17 cellular contexts compared by ENCODE assay signal in the genomic region with DNA sequence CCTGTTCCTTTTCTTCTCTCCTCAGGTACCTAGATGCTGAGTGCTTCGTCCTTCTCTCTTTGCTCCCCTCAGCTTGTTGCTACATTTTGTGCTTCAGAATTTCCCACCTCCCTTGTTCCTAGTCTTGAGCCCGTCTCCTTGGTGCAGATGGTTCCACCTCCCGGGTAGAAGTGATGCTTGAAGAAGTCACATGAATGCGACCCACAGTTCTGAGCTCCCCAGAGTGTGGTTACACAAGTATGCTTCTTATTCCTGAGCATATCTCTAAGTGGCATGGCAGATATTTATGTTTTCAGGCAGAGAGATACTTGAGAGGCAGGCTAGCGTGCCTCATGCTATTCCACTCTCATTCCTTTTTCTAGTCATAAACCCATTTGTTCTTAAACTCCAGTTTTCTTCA. TPM values are rescaled to one million over a fixed set of nuclear protein-coding genes. Genes with fewer than 3 reads are reported as not detected.
DNase-seq lines count a peak whose midpoint lies in the region; ATAC-seq, FAIRE-seq and TF ChIP-seq lines count a peak whose summit lies in the region.
"Had no signal": no experiment of that assay in that cellular context is flagged by ENCODE, and none has a peak within 500 bp of the region (broad histone marks: within the 10 kb centered on the region; RNA-seq: fewer than 3 reads in every experiment).

No MANE protein-coding gene starts in this region.

- H3K9me3 ChIP-seq in CD4-positive, CD25-positive, alpha-beta regulatory T cell (ENCODE audit: control insufficient read depth in 2 of 2, low read length in 2 of 2), result no peaks in the 10 kb centered on the region
- H3K9me3 ChIP-seq: left ventricle myocardium inferior, spleen had no signal

- peaks cover 6% of the 10 kb centered on the region for H3K36me3 ChIP-seq in CD4-positive, CD25-positive, alpha-beta regulatory T cell (ENCODE audit: control insufficient read depth, insufficient read depth, low read length)

- TF ChIP-seq CTCF in progenitor cell of endocrine pancreas (IDR thresholded peaks at IDR 0.05; ENCODE audit: unreplicated experiment), result no peak

- no peak for ATAC-seq in CD4-positive, CD25-positive, alpha-beta regulatory T cell (ENCODE audit: low read depth in 2 of 2)
- ATAC-seq: GM23338 had no signal

- H3K4me1 ChIP-seq in CD4-positive, CD25-positive, alpha-beta regulatory T cell (ENCODE audit: control insufficient read depth, insufficient read depth, low read length, poor library complexity, severe bottlenecking), result no peaks in the 10 kb centered on the region
- H3K4me1 ChIP-seq: left ventricle myocardium inferior, spleen had no signal

- H3K27ac Mint-ChIP-seq in CD4-positive, CD25-positive, alpha-beta regulatory T cell, result peak overlapping the region; percentile 4 to 29 (median 16)
- H3K27ac Mint-ChIP-seq in progenitor cell of endocrine pancreas, result no peak overlapping the region
- H3K27ac Mint-ChIP-seq: activated naive CD4-positive, alpha-beta T cell treated with anti-CD3 and anti-CD28 coated beads, Interleukin-2, amount 50 U/mL, for 24 hours had no signal

- no peak for TF ChIP-seq POLR2A in GM12891 (IDR thresholded peaks at IDR 0.05; ENCODE audit: low read depth, low read length)

- no peak for FAIRE-seq in GM12891 (lab: Jason Lieb, UNC)
- FAIRE-seq: frontal cortex had no signal

- DNase-seq in CD4-positive, CD25-positive, alpha-beta regulatory T cell, result no peak
- DNase-seq in NCI-H187 treated with DMSO at 0.1 percent for 48 hours (lab: John Stamatoyannopoulos, UW), result peak; percentile 7
- peak; percentile 43 for DNase-seq in glomerular visceral epithelial cell (ENCODE audit: extremely low spot score)
- DNase-seq in renal cortical epithelial cell (ENCODE audit: low read depth), result peak; percentile 49
- DNase-seq in GM12891 (ENCODE audit: insufficient read length, low spot score), result no peak
- no peak for DNase-seq in NOMO-1 (lab: John Stamatoyannopoulos, UW; ENCODE audit: unreplicated experiment in 2 of 2)
- DNase-seq in mesenteric fat pad (ENCODE audit: low spot score), result no peak
- no peak for DNase-seq in progenitor cell of endocrine pancreas (ENCODE audit: low spot score, unreplicated experiment)
- DNase-seq: activated T-cell treated with anti-CD3 and anti-CD28 coated beads for 4 hours; left ventricle myocardium inferior; NCI-H1417 treated with DMSO at 0.1 percent for 48 hours; NK-92 treated with Interleukin-12 subunit alpha and Interleukin-12 subunit beta, amount 100 ng/mL, for 24 hours; spleen; SW 1271 had no signal

- no peaks in the 10 kb centered on the region for H3K27me3 Mint-ChIP-seq in CD4-positive, CD25-positive, alpha-beta regulatory T cell
- no peaks in the 10 kb centered on the region for H3K27me3 Mint-ChIP-seq in progenitor cell of endocrine pancreas
- H3K27me3 Mint-ChIP-seq: activated naive CD4-positive, alpha-beta T cell treated with anti-CD3 and anti-CD28 coated beads, Interleukin-2, amount 50 U/mL, for 24 hours had no signal

- no peak overlapping the region for H3K4me3 Mint-ChIP-seq in CD4-positive, CD25-positive, alpha-beta regulatory T cell
- H3K4me3 Mint-ChIP-seq in progenitor cell of endocrine pancreas (ENCODE audit: low read depth), result no peak overlapping the region
- H3K4me3 Mint-ChIP-seq: activated naive CD4-positive, alpha-beta T cell treated with anti-CD3 and anti-CD28 coated beads, Interleukin-2, amount 50 U/mL, for 24 hours; GM23338 had no signal

- no peaks in the 10 kb centered on the region for H3K27me3 ChIP-seq in CD4-positive, CD25-positive, alpha-beta regulatory T cell (ENCODE audit: control insufficient read depth, insufficient read depth, low read length)
- H3K27me3 ChIP-seq: spleen had no signal

- no peaks in the 10 kb centered on the region for H3K9me3 Mint-ChIP-seq in CD4-positive, CD25-positive, alpha-beta regulatory T cell
- H3K9me3 Mint-ChIP-seq in progenitor cell of endocrine pancreas (ENCODE audit: low read depth), result no peaks in the 10 kb centered on the region
- H3K9me3 Mint-ChIP-seq: activated naive CD4-positive, alpha-beta T cell treated with anti-CD3 and anti-CD28 coated beads, Interleukin-2, amount 50 U/mL, for 24 hours; GM23338 had no signal

- no peak overlapping the region for H3K4me3 ChIP-seq in CD4-positive, CD25-positive, alpha-beta regulatory T cell (ENCODE audit: low read depth, low read length)
- H3K4me3 ChIP-seq: GM23338, left ventricle myocardium inferior, spleen had no signal

- peaks cover 11% of the 10 kb centered on the region for H3K36me3 Mint-ChIP-seq in CD4-positive, CD25-positive, alpha-beta regulatory T cell
- H3K36me3 Mint-ChIP-seq in progenitor cell of endocrine pancreas (ENCODE audit: insufficient read depth), result no peaks in the 10 kb centered on the region

- no peak overlapping the region for H3K27ac ChIP-seq in CD4-positive, CD25-positive, alpha-beta regulatory T cell (ENCODE audit: insufficient read depth, low read length, poor library complexity, severe bottlenecking)
- H3K27ac ChIP-seq: left ventricle myocardium inferior, spleen had no signal

- peaks cover 9 to 28% (median 17%) of the 10 kb centered on the region in 4 donors for H3K4me1 Mint-ChIP-seq in CD4-positive, CD25-positive, alpha-beta regulatory T cell
- H3K4me1 Mint-ChIP-seq in progenitor cell of endocrine pancreas (ENCODE audit: low read depth), result no peaks in the 10 kb centered on the region

TF ChIP-seq in GM12891, 5 proteins besides CTCF, POLR2A, EP300 and RAD21:
- no peak for TF ChIP-seq POU2F2 (IDR thresholded peaks at IDR 0.05; ENCODE audit: low read depth, low read length)
- TF ChIP-seq PAX5 (IDR thresholded peaks at IDR 0.05; ENCODE audit: insufficient read depth, low read length, severe bottlenecking), result no peak
- TF ChIP-seq TAF1 (IDR thresholded peaks at IDR 0.05; ENCODE audit: low read depth, low read length), result no peak
- no peak for TF ChIP-seq SPI1 (IDR thresholded peaks at IDR 0.05; ENCODE audit: low read depth, low read length)
- TF ChIP-seq POLR2AphosphoS5 (IDR thresholded peaks at IDR 0.05; ENCODE audit: low read depth, low read length), result no peak
TF ChIP-seq in GM12891: peak in this region for 0.

RNA-seq across cellular contexts. Expression of gene INPP5F, which starts 34.0 kb away (rescaled TPM):
- total RNA-seq in CD4-positive, CD25-positive, alpha-beta regulatory T cell, result 22.1 TPM
- 10 to 100 TPM; 10.4 to 14.3 (median 10.9) TPM for polyA plus RNA-seq in CD4-positive, CD25-positive, alpha-beta regulatory T cell
- total RNA-seq in renal cortical epithelial cell (19.3 and 24.4 TPM in 2 replicates), mesenteric fat pad (16.6 TPM), progenitor cell of endocrine pancreas (46.1 and 47.0 TPM in 2 replicates)
- polyA plus RNA-seq in GM12891 (2012; ENCODE audit: low read depth, missing spikeins), result 8.2 TPM

Comparison
In these comparisons a context has a peak if more than half of its experiments do, and no peak if none do; other contexts are left out.
1. DNase-seq: peak in NCI-H187 treated with DMSO at 0.1 percent for 48 hours (single experiment), glomerular visceral epithelial cell (single experiment) and renal cortical epithelial cell (single experiment); none in CD4-positive, CD25-positive, alpha-beta regulatory T cell (0 of 3), GM12891 (single experiment), NOMO-1 (0 of 2), mesenteric fat pad (single experiment) and progenitor cell of endocrine pancreas (single experiment).